22 cellular contexts compared by ENCODE assay signal in the genomic region with DNA sequence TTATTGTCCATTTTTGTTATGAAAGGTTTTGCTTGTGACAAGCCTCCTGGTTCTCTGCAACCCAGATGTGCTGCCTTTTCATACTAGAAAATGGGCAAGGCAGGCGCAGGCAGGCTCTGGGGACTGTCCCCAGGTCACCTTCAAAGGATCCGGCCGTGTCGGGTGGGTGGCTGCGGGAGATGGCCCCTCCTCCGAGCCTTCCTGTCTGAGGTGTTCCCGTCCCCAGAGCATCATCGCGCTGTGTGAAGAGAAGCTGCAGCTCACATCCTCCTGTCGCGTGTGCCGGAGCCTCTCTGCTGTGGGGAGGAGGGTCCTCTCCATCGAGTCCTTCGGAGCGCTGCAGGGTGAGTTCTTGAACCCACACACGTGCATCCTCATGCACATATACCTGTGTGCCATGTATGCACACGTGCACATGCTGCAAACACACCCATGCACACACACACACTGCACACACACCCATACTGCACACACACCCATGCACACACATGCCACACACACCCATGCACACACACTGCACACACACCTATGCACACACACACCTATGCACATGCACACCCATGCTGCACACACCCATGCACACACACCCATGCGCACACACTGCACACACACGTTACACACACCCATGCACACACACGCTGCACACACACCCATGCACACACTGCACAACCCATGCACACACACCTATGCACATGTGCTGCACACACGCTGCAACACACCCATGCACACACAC. TPM values are rescaled to one million over a fixed set of nuclear protein-coding genes. Genes with fewer than 3 reads are reported as not detected.
"Had no signal": no experiment of that assay in that cellular context is flagged by ENCODE, and none has a peak within 500 bp of the region (broad histone marks: within the 10 kb centered on the region; RNA-seq: fewer than 3 reads in every experiment).

No MANE protein-coding gene starts in this region.

- H3K27ac Mint-ChIP-seq: activated CD8-positive, alpha-beta memory T cell treated with anti-CD3 and anti-CD28 coated beads, Interleukin-2, amount 10 ng/mL, durations not matched to agents 7 days and 5 days; activated naive CD8-positive, alpha-beta T cell treated with anti-CD3 and anti-CD28 coated beads, Interleukin-2, amount 10 ng/mL, durations not matched to agents 7 days and 5 days; activated T-helper 17 cell treated with anti-CD3 and anti-CD28 coated beads, Interleukin-2, amount 50 U/mL, for 72 hours; T-helper 1 cell treated with Interleukin-12 subunit alpha and Interleukin-12 subunit beta and Interleukin-4 antibody, amounts not matched to agents 30 μg/mL and 1 μg/mL, for 36 hours had no signal

- H3K9me3 Mint-ChIP-seq: activated T-cell treated with anti-CD3 and anti-CD28 coated beads, Interleukin-2, amount 50 U/mL, for 4 hours; activated T-helper 17 cell treated with anti-CD3 and anti-CD28 coated beads, Interleukin-2, amount 50 U/mL, for 72 hours had no signal

- H3K27ac ChIP-seq: adrenal gland, KMS-11, Peyer's patch had no signal

- H3K36me3 Mint-ChIP-seq: activated CD8-positive, alpha-beta memory T cell treated with anti-CD3 and anti-CD28 coated beads, Interleukin-2, amount 10 ng/mL, durations not matched to agents 7 days and 5 days; activated naive CD8-positive, alpha-beta T cell treated with anti-CD3 and anti-CD28 coated beads, Interleukin-2, amount 10 ng/mL, durations not matched to agents 7 days and 5 days had no signal

- H3K9me3 ChIP-seq: adrenal gland, MG63, Peyer's patch had no signal

- H3K27me3 ChIP-seq: adrenal gland, MG63, Peyer's patch had no signal

- H3K4me1 ChIP-seq: adrenal gland, Peyer's patch had no signal

- H3K9ac ChIP-seq: KMS-11 had no signal

- DNase-seq: activated CD4-positive, alpha-beta T cell treated with anti-CD3 and anti-CD28 coated beads for 4 hours; activated CD8-positive, alpha-beta memory T cell treated with anti-CD3 and anti-CD28 coated beads, Interleukin-2, amount 10 ng/mL, durations not matched to agents 7 days and 5 days; activated gamma-delta T cell treated with Interleukin-2 at 50 U/mL for 16 hours; activated naive CD4-positive, alpha-beta T cell treated with anti-CD3 and anti-CD28 coated beads, Interleukin-2, amount 50 U/mL, for 16 hours; activated naive CD8-positive, alpha-beta T cell treated with anti-CD3 and anti-CD28 coated beads, Interleukin-2, amount 10 ng/mL, durations not matched to agents 7 days and 5 days; activated T-cell treated with anti-CD3 and anti-CD28 coated beads, Interleukin-2, amount 50 U/mL, for 4 hours; adrenal gland; caudate nucleus; MG63; MV-4-11; NCI-H1092 treated with DMSO at 0.1 percent for 48 hours; NCI-H1417 treated with DMSO at 0.1 percent for 48 hours; NCI-H1694; NCI-H2029; NCI-H510A treated with DMSO at 0.1 percent for 48 hours; NCI-H69; Peyer's patch; SHP77 treated with DMSO at 0.1 percent for 48 hours had no signal

- H3K27me3 Mint-ChIP-seq: activated CD8-positive, alpha-beta memory T cell treated with anti-CD3 and anti-CD28 coated beads, Interleukin-2, amount 10 ng/mL, durations not matched to agents 7 days and 5 days; activated T-helper 17 cell treated with anti-CD3 and anti-CD28 coated beads, Interleukin-2, amount 50 U/mL, for 72 hours had no signal

- H3K4me3 Mint-ChIP-seq: activated CD8-positive, alpha-beta memory T cell treated with anti-CD3 and anti-CD28 coated beads, Interleukin-2, amount 10 ng/mL, durations not matched to agents 7 days and 5 days; activated naive CD8-positive, alpha-beta T cell treated with anti-CD3 and anti-CD28 coated beads, Interleukin-2, amount 10 ng/mL, durations not matched to agents 7 days and 5 days; activated T-cell treated with anti-CD3 and anti-CD28 coated beads, Interleukin-2, amount 50 U/mL, for 4 hours; activated T-helper 17 cell treated with anti-CD3 and anti-CD28 coated beads, Interleukin-2, amount 50 U/mL, for 72 hours; T-helper 1 cell treated with Interleukin-12 subunit alpha and Interleukin-12 subunit beta and Interleukin-4 antibody, amounts not matched to agents 30 μg/mL and 1 μg/mL, for 36 hours had no signal

- H3K4me3 ChIP-seq: adrenal gland, MG63, Peyer's patch had no signal

- H3K4me2 ChIP-seq: KMS-11 had no signal

- H3K4me1 Mint-ChIP-seq: activated CD8-positive, alpha-beta memory T cell treated with anti-CD3 and anti-CD28 coated beads, Interleukin-2, amount 10 ng/mL, durations not matched to agents 7 days and 5 days; activated naive CD8-positive, alpha-beta T cell treated with anti-CD3 and anti-CD28 coated beads, Interleukin-2, amount 10 ng/mL, durations not matched to agents 7 days and 5 days; activated T-helper 17 cell treated with anti-CD3 and anti-CD28 coated beads, Interleukin-2, amount 50 U/mL, for 72 hours had no signal

- H3K36me3 ChIP-seq: adrenal gland, MG63, Peyer's patch had no signal

RNA-seq across cellular contexts. Expression of a gene that starts 46.2 kb away (rescaled TPM):
- total RNA-seq: activated CD8-positive, alpha-beta memory T cell treated with anti-CD3 and anti-CD28 coated beads, Interleukin-2, amount 10 ng/mL, durations not matched to agents 7 days and 5 days; activated naive CD8-positive, alpha-beta T cell treated with anti-CD3 and anti-CD28 coated beads, Interleukin-2, amount 10 ng/mL, durations not matched to agents 7 days and 5 days; activated T-helper 17 cell treated with anti-CD3 and anti-CD28 coated beads, Interleukin-2, amount 50 U/mL, for 72 hours; Peyer's patch; SK-MEL-5 had no signal

RNA-seq across cellular contexts. Expression of a gene that starts 53.8 kb away (rescaled TPM):
- total RNA-seq: activated T-cell treated with anti-CD3 and anti-CD28 coated beads, Interleukin-2, amount 50 U/mL, for 4 hours; SK-MEL-5 had no signal
